28 cellular contexts compared by ENCODE assay signal in genomic region chr2:39514825-39515224, GRCh38.
DNase-seq lines count a peak whose midpoint lies in the region; ATAC-seq, FAIRE-seq and TF ChIP-seq lines count a peak whose summit lies in the region.
"Had no signal": no experiment of that assay in that cellular context is flagged by ENCODE, and none has a peak within 500 bp of the region (broad histone marks: within the 10 kb centered on the region; RNA-seq: fewer than 3 reads in every experiment).

No MANE protein-coding gene starts in this region.

- no peaks in the 10 kb centered on the region for H3K9me3 Mint-ChIP-seq in endothelial cell (ENCODE audit: unreplicated experiment)
- H3K9me3 Mint-ChIP-seq: CD8-positive, alpha-beta memory T cell had no signal

- H4K20me1 ChIP-seq in HepG2 (ENCODE audit: insufficient read depth, low read length) (no peaks in the 10 kb centered on the region), MM.1S (ENCODE audit: insufficient read depth, low read length) (no peaks in the 10 kb centered on the region)

- DNase-seq in HepG2 (ENCODE audit: low spot score): no peak
- DNase-seq in right lobe of liver: no peak
- DNase-seq in endothelial cell (ENCODE audit: low spot score): no peak
- no peak for DNase-seq in mucosa of descending colon
- DNase-seq in NCI-H2227 treated with DMSO at 0.1 percent for 48 hours (lab: John Stamatoyannopoulos, UW): no peak
- no peak for DNase-seq in MM.1S
- DNase-seq: CD8-positive, alpha-beta memory T cell; DMS 273 treated with DMSO at 0.1 percent for 48 hours; DMS79; EL; GDM1; GOT3; HCEC 1CT; KBM-7; NCI-H1105 treated with DMSO at 0.1 percent for 48 hours; NCI-H146; NCI-H1930; NCI-H2107; NCI-H446; NCI-H524 treated with DMSO at 0.1 percent for 48 hours; PC-9; SHP77 treated with DMSO at 0.1 percent for 48 hours had no signal

- H3K36me3 ChIP-seq in HepG2 (replicated peaks in 1 of 2; ENCODE audit: control insufficient read depth in 1 of 2, insufficient read depth in 2 of 2, low read length in 2 of 2) (peaks cover 0 to 7% of the 10 kb centered on the region in 2 experiments; a peak in 1 of 5 replicates), right lobe of liver (no peaks in the 10 kb centered on the region), mucosa of descending colon (ENCODE audit: low read depth) (no peaks in the 10 kb centered on the region), subcutaneous abdominal adipose tissue (ENCODE audit: control insufficient read depth in 5 of 5, insufficient read depth in 5 of 5, low read length in 5 of 5) (no peaks in the 10 kb centered on the region), MM.1S (replicated peaks; ENCODE audit: insufficient read depth, low read length) (no peaks in the 10 kb centered on the region)

- no peak for TF ChIP-seq EP300 in HepG2 (IDR thresholded peaks at IDR 0.05; ENCODE audit: low read depth in 2 of 2, low read length in 2 of 2)
- TF ChIP-seq EP300 in HepG2 (CRISPR knock-in tag; IDR thresholded peaks at IDR 0.05; ENCODE audit: borderline replicate concordance): no peak

- no peak for TF ChIP-seq CTCF in HepG2 (CRISPR knock-in tag; IDR thresholded peaks at IDR 0.05)
- TF ChIP-seq CTCF in right lobe of liver (IDR thresholded peaks at IDR 0.05): no peak
- TF ChIP-seq CTCF in endothelial cell (IDR thresholded peaks at IDR 0.05; ENCODE audit: unreplicated experiment): no peak
- no peak for TF ChIP-seq CTCF in mucosa of descending colon (IDR thresholded peaks at IDR 0.05)
- no peak for TF ChIP-seq CTCF in MM.1S (IDR thresholded peaks at IDR 0.05; ENCODE audit: low read length)

- H3K4me2 ChIP-seq in HepG2 (ENCODE audit: low read depth, low read length) (peak overlapping the region; percentile 87), MM.1S (ENCODE audit: low read depth, low read length) (no peak overlapping the region)
- H3K4me2 ChIP-seq: A549, PC-9 had no signal

- in situ Hi-C loops in HepG2 (cut with HindIII; ENCODE audit: extremely low pct_ligation_motif_present, low pct_unique_long_range_greater_than_20kb): loop anchor here (5.0 kb wide), 2 partner anchors 37 to 202 kb away; no protein-coding TSS in a partner anchor

- H3K27ac Mint-ChIP-seq in endothelial cell (ENCODE audit: unreplicated experiment): peak overlapping the region; percentile 98
- H3K27ac Mint-ChIP-seq: B cell had no signal

- ATAC-seq in HepG2 (no peak), right lobe of liver (no peak), mucosa of descending colon (peak; percentile 38), HG02571 (IDR thresholded peaks at IDR 0.05; ENCODE audit: unreplicated experiment) (no peak)
- ATAC-seq: A549, GM12878 had no signal

- H3K27me3 ChIP-seq in HepG2 (ENCODE audit: control insufficient read depth in 1 of 2, insufficient read depth in 2 of 2, low read length in 2 of 2): no peaks in the 10 kb centered on the region
- no peaks in the 10 kb centered on the region for H3K27me3 ChIP-seq in right lobe of liver
- no peaks in the 10 kb centered on the region for H3K27me3 ChIP-seq in subcutaneous abdominal adipose tissue (ENCODE audit: control insufficient read depth in 5 of 5, insufficient read depth in 4 of 5, low read length in 5 of 5)
- no peaks in the 10 kb centered on the region for H3K27me3 ChIP-seq in MM.1S (replicated peaks; ENCODE audit: insufficient read depth, low read length)

- H3K36me3 Mint-ChIP-seq in endothelial cell (ENCODE audit: low read depth, unreplicated experiment): no peaks in the 10 kb centered on the region

- CTCF ChIA-PET in HepG2 (lab: Yijun Ruan, JAX; ENCODE audit: low intra/inter-chr PET ratio, low total read pairs): no interaction called here

- no TSS peak for BruUV-seq in HepG2 (replicated peaks; lab: Mats Ljungman, UMichigan)

- peak overlapping the region in 2 of 3 experiments; percentile 51 to 65; a peak in 3 of 6 replicates for H3K4me3 ChIP-seq in HepG2 (replicated peaks in 1 of 3; ENCODE audit: insufficient read depth in 1 of 3, low read depth in 2 of 3, low read length in 3 of 3)
- H3K4me3 ChIP-seq in right lobe of liver: no peak overlapping the region
- H3K4me3 ChIP-seq in mucosa of descending colon: no peak overlapping the region
- no peak overlapping the region for H3K4me3 ChIP-seq in subcutaneous abdominal adipose tissue (ENCODE audit: low read depth in 1 of 5, low read length in 5 of 5)
- no peak overlapping the region for H3K4me3 ChIP-seq in MM.1S (ENCODE audit: low read length)
- H3K4me3 ChIP-seq: A549, GM12878, PC-9 had no signal

- no peak for FAIRE-seq in HepG2 (lab: Jason Lieb, UNC)
- FAIRE-seq: A549, GM12878 had no signal

- peaks cover 10% of the 10 kb centered on the region for H3K27me3 Mint-ChIP-seq in endothelial cell (ENCODE audit: unreplicated experiment)
- H3K27me3 Mint-ChIP-seq: B cell; CD8-positive, alpha-beta memory T cell had no signal

- WGBS in HepG2 (ENCODE audit: low lambda C conversion rate): 44% methylated on average over 5 of the region's 5 CpGs
- WGBS in right lobe of liver (ENCODE audit: insufficient coverage, low coverage, low lambda C conversion rate, missing lambda C conversion rate): 83% methylated on average over 3 of the region's 5 CpGs

- H3K9me3 ChIP-seq in HepG2 (ENCODE audit: low read length) (no peaks in the 10 kb centered on the region), right lobe of liver (no peaks in the 10 kb centered on the region), mucosa of descending colon (no peaks in the 10 kb centered on the region), subcutaneous abdominal adipose tissue (ENCODE audit: control insufficient read depth in 5 of 5, low read length in 5 of 5) (no peaks in the 10 kb centered on the region), MM.1S (replicated peaks; ENCODE audit: insufficient read depth, low read length) (no peaks in the 10 kb centered on the region)
- H3K9me3 ChIP-seq: A549 had no signal

- TF ChIP-seq POLR2A in HepG2 (IDR thresholded peaks at IDR 0.05; ENCODE audit: insufficient read depth in 1 of 2, low read depth in 2 of 2, low read length in 2 of 2) (no peak), right lobe of liver (IDR thresholded peaks at IDR 0.05) (no peak)

- peak overlapping the region; percentile 65; the same call in 1 of the 2 replicates for H3K9ac ChIP-seq in HepG2 (ENCODE audit: insufficient read depth, low read depth, low read length)
- no peak overlapping the region for H3K9ac ChIP-seq in subcutaneous abdominal adipose tissue (ENCODE audit: low read length in 5 of 5)
- H3K9ac ChIP-seq in MM.1S (ENCODE audit: low read length): no peak overlapping the region

- intact Hi-C loops in HepG2 (cut with micrococcal nuclease; ENCODE audit: unreplicated experiment): loop anchor here (10.0 kb wide), 1 partner anchor 180 kb away; no protein-coding TSS in a partner anchor
- intact Hi-C loops in right lobe of liver (cut with DNase I): no loop called here
- intact Hi-C loops in mucosa of descending colon (cut with DNase I, micrococcal nuclease): no loop called here

- H3K4me1 Mint-ChIP-seq in endothelial cell (ENCODE audit: unreplicated experiment): peaks cover 79% of the 10 kb centered on the region

- POLR2A ChIA-PET in HepG2 (lab: Yijun Ruan, JAX): interaction anchor here (0.6 to 3.6 kb wide), 13 partner anchors 11 to 949 kb away, joined by 3 to 31 read pairs (median 6); partner anchors contain the start of gene MAP4K3

- H3K9me2 ChIP-seq in MM.1S (replicated peaks; ENCODE audit: insufficient read depth, low read length): no peaks in the 10 kb centered on the region

- H3F3A ChIP-seq in MM.1S (ENCODE audit: insufficient read depth, low read length): no peaks in the 10 kb centered on the region

- H2AFZ ChIP-seq in HepG2 (ENCODE audit: low read length) (no peak overlapping the region), MM.1S (ENCODE audit: low read length) (no peak overlapping the region)
- H2AFZ ChIP-seq: PC-9 had no signal

- no peak overlapping the region for H3K4me3 Mint-ChIP-seq in endothelial cell (ENCODE audit: unreplicated experiment)
- H3K4me3 Mint-ChIP-seq: B cell; CD8-positive, alpha-beta memory T cell had no signal

- H3K4me1 ChIP-seq in HepG2 (ENCODE audit: insufficient read depth, low read length) (peaks cover 95% of the 10 kb centered on the region), right lobe of liver (peaks cover 0 to 50% (median 23%) of the 10 kb centered on the region in 4 donors), mucosa of descending colon (ENCODE audit: low read depth) (peaks cover 11% of the 10 kb centered on the region), subcutaneous abdominal adipose tissue (ENCODE audit: control insufficient read depth in 5 of 5, insufficient read depth in 5 of 5, low read length in 5 of 5) (peaks cover 8 to 77% (median 49%) of the 10 kb centered on the region in 5 donors), MM.1S (ENCODE audit: low read length) (peaks cover 11% of the 10 kb centered on the region)

- peaks cover 2% of the 10 kb centered on the region for H3K79me2 ChIP-seq in HepG2 (ENCODE audit: insufficient read depth, low read length)
- H3K79me2 ChIP-seq in MM.1S (ENCODE audit: low read length): no peaks in the 10 kb centered on the region

- no peak for TF ChIP-seq RAD21 in HepG2 (CRISPR knock-in tag; IDR thresholded peaks at IDR 0.05)

- H3K27ac ChIP-seq in HepG2 (ENCODE audit: extremely low read length, insufficient read depth, low read length): peak overlapping the region; percentile 92
- H3K27ac ChIP-seq in right lobe of liver: no peak overlapping the region
- peak overlapping the region; percentile 89 for H3K27ac ChIP-seq in subcutaneous abdominal adipose tissue (ENCODE audit: low read depth, low read length)
- no peak overlapping the region for H3K27ac ChIP-seq in MM.1S (ENCODE audit: low read length)
- H3K27ac ChIP-seq: C4-2B, PC-9 had no signal

TF ChIP-seq in HepG2, 621 proteins besides CTCF, POLR2A, EP300 and RAD21 (continues in another document):
- TF ChIP-seq HIC2 (CRISPR knock-in tag; IDR thresholded peaks at IDR 0.05; ENCODE audit: low read depth): 0 out of 2 replicates have a peak, but pooled peaks have one; percentile 12

Comparison
In these comparisons a context has a peak if more than half of its experiments do, and no peak if none do; other contexts are left out.
1. H3K27ac ChIP-seq: peak in HepG2 (single experiment) and subcutaneous abdominal adipose tissue (single experiment); none in right lobe of liver (0 of 3) and MM.1S (single experiment).
2. H3K4me3 ChIP-seq: peak in HepG2 (2 of 3); none in right lobe of liver (0 of 3), mucosa of descending colon (single experiment), subcutaneous abdominal adipose tissue (0 of 5) and MM.1S (single experiment).